In genomic region chr2:209911486-209911885, GRCh38 we compare ENCODE assay signal across 30 cellular contexts.
"Had no signal": no experiment of that assay in that cellular context is flagged by ENCODE, and none has a peak within 500 bp of the region (broad histone marks: within the 10 kb centered on the region; RNA-seq: fewer than 3 reads in every experiment).

No MANE protein-coding gene starts in this region.

- H3K4me3 Mint-ChIP-seq: activated B cell treated with CpG ODN at 0.5 μM for 24 hours; activated CD8-positive, alpha-beta T cell treated with anti-CD3 and anti-CD28 coated beads for 36 hours; activated naive CD8-positive, alpha-beta T cell; activated T-cell treated with anti-CD3 and anti-CD28 coated beads, Interleukin-2, amount 50 U/mL, for 4 hours; activated T-helper 17 cell treated with anti-CD3 and anti-CD28 coated beads, Interleukin-2, amount 50 U/mL, for 72 hours; central memory CD8-positive, alpha-beta T cell; dendritic cell treated with granulocyte-macrophage colony-stimulating factor and Interleukin-4, amounts not matched to agents 40 ng/mL and 50 ng/mL, for 4 days; endodermal cell had no signal

- H3K36me3 Mint-ChIP-seq: activated naive CD8-positive, alpha-beta T cell had no signal

- DNase-seq: activated B cell treated with CpG ODN at 0.5 μM for 24 hours; activated CD4-positive, alpha-beta T cell treated with anti-CD3 and anti-CD28 coated beads for 48 hours; activated CD4-positive, alpha-beta T cell treated with anti-CD3 and anti-CD28 coated beads, Interleukin-2, amount 50 U/mL, for 1 hour; activated CD4-positive, alpha-beta T cell treated with anti-CD3 and anti-CD28 coated beads, Interleukin-2, amount 50 U/mL, for 48 hours; activated CD8-positive, alpha-beta memory T cell treated with anti-CD3 and anti-CD28 coated beads for 24 hours; activated CD8-positive, alpha-beta T cell treated with anti-CD3 and anti-CD28 coated beads for 36 hours; activated effector memory CD4-positive, alpha-beta T cell treated with Interleukin-2 at 50 U/mL for 16 hours; activated gamma-delta T cell treated with Interleukin-2 at 50 U/mL for 16 hours; activated naive CD4-positive, alpha-beta T cell treated with anti-CD3 and anti-CD28 coated beads, Interleukin-2, amount 50 U/mL, for 16 hours; activated naive CD4-positive, alpha-beta T cell treated with Interleukin-2 at 50 U/mL for 16 hours; activated T-cell treated with anti-CD3 and anti-CD28 coated beads, Interleukin-2, amount 50 U/mL, for 4 hours; amniotic stem cell; anterior cingulate cortex; brain microvascular endothelial cell; dorsolateral prefrontal cortex; effector memory CD4-positive, alpha-beta T cell; endodermal cell; erythroblast; foreskin keratinocyte; head of caudate nucleus; T-helper 2 cell; WERI-Rb-1 had no signal

- H3K9me3 Mint-ChIP-seq: activated B cell treated with CpG ODN at 0.5 μM for 24 hours; activated CD8-positive, alpha-beta T cell treated with anti-CD3 and anti-CD28 coated beads for 36 hours; activated T-cell treated with anti-CD3 and anti-CD28 coated beads, Interleukin-2, amount 50 U/mL, for 4 hours; central memory CD8-positive, alpha-beta T cell; dendritic cell treated with granulocyte-macrophage colony-stimulating factor and Interleukin-4, amounts not matched to agents 40 ng/mL and 50 ng/mL, for 4 days; endodermal cell had no signal

- H3K27me3 Mint-ChIP-seq: dendritic cell treated with granulocyte-macrophage colony-stimulating factor and Interleukin-4, amounts not matched to agents 40 ng/mL and 50 ng/mL, for 4 days had no signal

- H3K4me1 Mint-ChIP-seq: activated B cell treated with CpG ODN at 0.5 μM for 24 hours; activated T-helper 17 cell treated with anti-CD3 and anti-CD28 coated beads, Interleukin-2, amount 50 U/mL, for 72 hours; central memory CD8-positive, alpha-beta T cell; endodermal cell had no signal

- ATAC-seq: activated CD4-positive, CD25-positive, alpha-beta regulatory T cell treated with anti-CD3 and anti-CD28 coated beads, Interleukin-2, amount 50 U/mL, for 24 hours; activated CD8-positive, alpha-beta T cell treated with anti-CD3 and anti-CD28 coated beads for 36 hours; activated T-cell treated with anti-CD3 and anti-CD28 coated beads, Interleukin-2, amount 50 U/mL, for 4 hours; activated T-helper 17 cell treated with anti-CD3 and anti-CD28 coated beads, Interleukin-2, amount 50 U/mL, for 72 hours; foreskin keratinocyte; gastroesophageal sphincter had no signal

- H3K27ac ChIP-seq: brain microvascular endothelial cell, coronary artery, esophagus muscularis mucosa, foreskin keratinocyte, gastroesophageal sphincter, WERI-Rb-1 had no signal

- H3K27ac Mint-ChIP-seq: activated B cell treated with CpG ODN at 0.5 μM for 24 hours; activated CD8-positive, alpha-beta T cell treated with anti-CD3 and anti-CD28 coated beads for 36 hours; activated naive CD8-positive, alpha-beta T cell; activated T-helper 17 cell treated with anti-CD3 and anti-CD28 coated beads, Interleukin-2, amount 50 U/mL, for 72 hours; dendritic cell treated with granulocyte-macrophage colony-stimulating factor and Interleukin-4, amounts not matched to agents 40 ng/mL and 50 ng/mL, for 4 days; endodermal cell had no signal
